ENCODE assay signal across 24 cellular contexts in genomic region chrX:10465254-10465653, GRCh38.
DNase-seq lines count a peak whose midpoint lies in the region; ATAC-seq, FAIRE-seq and TF ChIP-seq lines count a peak whose summit lies in the region.
"Had no signal": no experiment of that assay in that cellular context is flagged by ENCODE, and none has a peak within 500 bp of the region (broad histone marks: within the 10 kb centered on the region; RNA-seq: fewer than 3 reads in every experiment).

No MANE protein-coding gene starts in this region.

- no peak for TF ChIP-seq RAD21 in neural cell (conservative IDR thresholded peaks at IDR 0.05)

- FAIRE-seq in astrocyte (lab: Jason Lieb, UNC) = peak; percentile 37
- FAIRE-seq: D721Med, GM12878, GM12892, GM18507 had no signal

- H3K9me2 ChIP-seq in neural cell (ENCODE audit: insufficient read depth, low read length) = no peaks in the 10 kb centered on the region

- H3K4me2 ChIP-seq in astrocyte (ENCODE audit: low read length) = no peak overlapping the region
- no peak overlapping the region for H3K4me2 ChIP-seq in neural cell (ENCODE audit: low read length)
- H3K4me2 ChIP-seq: A549; BLaER1 treated with 17β-estradiol and CSF1 and Interleukin-3, amounts not matched to agents 10 nM and 100 nM had no signal

- H3K36me3 ChIP-seq in cardiac muscle cell = peaks cover 8% of the 10 kb centered on the region
- peaks cover 0 to 33% (median 0%) of the 10 kb centered on the region in 9 donors for H3K36me3 ChIP-seq in heart left ventricle
- peaks cover 10% of the 10 kb centered on the region for H3K36me3 ChIP-seq in astrocyte (ENCODE audit: insufficient read depth, low read length)
- no peaks in the 10 kb centered on the region for H3K36me3 ChIP-seq in neural cell (ENCODE audit: insufficient read depth, low read length)
- H3K36me3 ChIP-seq: BLaER1 treated with 17β-estradiol and CSF1 and Interleukin-3, amounts not matched to agents 10 nM and 100 nM had no signal

- no peaks in the 10 kb centered on the region for H3K79me2 ChIP-seq in astrocyte (ENCODE audit: insufficient read depth, low read length)
- H3K79me2 ChIP-seq in neural cell (replicated peaks; ENCODE audit: insufficient read depth, low read length) = no peaks in the 10 kb centered on the region

- no peak overlapping the region for H3K27ac Mint-ChIP-seq in astrocyte (ENCODE audit: unreplicated experiment)
- H3K27ac Mint-ChIP-seq: B cell; CD4-positive, alpha-beta T cell; CD8-positive, alpha-beta T cell had no signal

- H3K9me3 Mint-ChIP-seq in astrocyte (ENCODE audit: unreplicated experiment) = no peaks in the 10 kb centered on the region
- H3K9me3 Mint-ChIP-seq: CD4-positive, alpha-beta T cell; CD8-positive, alpha-beta T cell had no signal

- H3K4me1 ChIP-seq in cardiac muscle cell (ENCODE audit: low read depth) = no peaks in the 10 kb centered on the region
- no peaks in the 10 kb centered on the region for H3K4me1 ChIP-seq in heart left ventricle
- peaks cover 5% of the 10 kb centered on the region for H3K4me1 ChIP-seq in astrocyte (ENCODE audit: insufficient read depth, low read length)
- H3K4me1 ChIP-seq: Caco-2 had no signal

- no peak for TF ChIP-seq CTCF in cardiac muscle cell (IDR thresholded peaks at IDR 0.05; ENCODE audit: low read depth, low read length)
- no peak for TF ChIP-seq CTCF in heart left ventricle (IDR thresholded peaks at IDR 0.05)
- no peak for TF ChIP-seq CTCF in astrocyte (IDR thresholded peaks at IDR 0.05; ENCODE audit: insufficient read depth, low read depth, low read length)
- no peak for TF ChIP-seq CTCF in neural cell (IDR thresholded peaks at IDR 0.05; ENCODE audit: poor library complexity, severe bottlenecking)

- ATAC-seq in heart left ventricle = no peak
- no peak for ATAC-seq in esophagus mucosa
- ATAC-seq: A549; CD8-positive, alpha-beta T cell; GM12878 had no signal

- WGBS in heart left ventricle, 4 donors = 85 to 99% (median 95%) methylated on average over 2 of the region's 2 CpGs

- H3K9ac ChIP-seq in astrocyte (ENCODE audit: low read length) = no peak overlapping the region
- H3K9ac ChIP-seq in neural cell (ENCODE audit: low read length) = no peak overlapping the region
- H3K9ac ChIP-seq: BLaER1 treated with 17β-estradiol and CSF1 and Interleukin-3, amounts not matched to agents 10 nM and 100 nM had no signal

- peaks cover 5% of the 10 kb centered on the region for H3K4me1 Mint-ChIP-seq in astrocyte (ENCODE audit: low read depth, unreplicated experiment)

- TF ChIP-seq POLR2A in heart left ventricle (IDR thresholded peaks at IDR 0.05) = no peak

- H4K20me1 ChIP-seq in astrocyte (ENCODE audit: insufficient read depth, low read length) = no peaks in the 10 kb centered on the region
- H4K20me1 ChIP-seq in neural cell (ENCODE audit: insufficient read depth) = no peaks in the 10 kb centered on the region
- H4K20me1 ChIP-seq: BLaER1 treated with 17β-estradiol and CSF1 and Interleukin-3, amounts not matched to agents 10 nM and 100 nM had no signal

- peaks cover 4% of the 10 kb centered on the region for H3K36me3 Mint-ChIP-seq in astrocyte (ENCODE audit: low read depth, unreplicated experiment)
- H3K36me3 Mint-ChIP-seq: CD8-positive, alpha-beta T cell had no signal

- H3K9me3 ChIP-seq in cardiac muscle cell (ENCODE audit: low read depth) (no peaks in the 10 kb centered on the region), heart left ventricle (no peaks in the 10 kb centered on the region), astrocyte (ENCODE audit: insufficient read depth, low read depth, low read length) (no peaks in the 10 kb centered on the region), neural cell (ENCODE audit: low read length) (no peaks in the 10 kb centered on the region)
- H3K9me3 ChIP-seq: A549, Caco-2 had no signal

- no peak overlapping the region for H2AFZ ChIP-seq in astrocyte (ENCODE audit: low read depth, low read length)
- no peak overlapping the region for H2AFZ ChIP-seq in neural cell (ENCODE audit: low read depth, low read length)

- no peak overlapping the region for H3K4me3 ChIP-seq in cardiac muscle cell
- H3K4me3 ChIP-seq in heart left ventricle = no peak overlapping the region
- no peak overlapping the region for H3K4me3 ChIP-seq in astrocyte (ENCODE audit: insufficient read depth, low read depth, low read length)
- no peak overlapping the region for H3K4me3 ChIP-seq in neural cell (ENCODE audit: low read length)
- H3K4me3 ChIP-seq: A549; BLaER1 treated with 17β-estradiol and CSF1 and Interleukin-3, amounts not matched to agents 10 nM and 100 nM; GM12878 had no signal

- DNase-seq in cardiac muscle cell (ENCODE audit: low read depth in 1 of 2, low spot score in 1 of 2) (no peak), heart left ventricle (no peak), astrocyte (ENCODE audit: low read depth) (no peak), NOMO-1 treated with DMSO at 0.1 percent for 48 hours (lab: John Stamatoyannopoulos, UW; ENCODE audit: unreplicated experiment) (no peak), DMS79 (lab: John Stamatoyannopoulos, UW) (no peak)
- DNase-seq: AML-193; Caco-2; Calu3; CD4-positive, alpha-beta T cell; CD8-positive, alpha-beta T cell; DND-41; EL; GDM1 had no signal

- TF ChIP-seq EP300 in neural cell (conservative IDR thresholded peaks at IDR 0.05; ENCODE audit: poor library complexity, severe bottlenecking) = no peak

- H3K27me3 ChIP-seq in cardiac muscle cell = no peaks in the 10 kb centered on the region
- H3K27me3 ChIP-seq in heart left ventricle = no peaks in the 10 kb centered on the region
- H3K27me3 ChIP-seq in astrocyte (ENCODE audit: insufficient read depth, low read length) = no peaks in the 10 kb centered on the region
- H3K27me3 ChIP-seq in neural cell (ENCODE audit: insufficient read depth, low read depth, low read length) = no peaks in the 10 kb centered on the region

- intact Hi-C loops in heart left ventricle (cut with DNase I) = no loop called here

- no peak overlapping the region for H3K4me3 Mint-ChIP-seq in astrocyte (ENCODE audit: unreplicated experiment)
- H3K4me3 Mint-ChIP-seq: B cell; CD4-positive, alpha-beta T cell; CD8-positive, alpha-beta T cell had no signal

- no peaks in the 10 kb centered on the region for H3F3A ChIP-seq in neural cell (ENCODE audit: insufficient read depth, low read length, poor library complexity, severe bottlenecking)

- H3K27me3 Mint-ChIP-seq in astrocyte (ENCODE audit: low read depth, unreplicated experiment) = no peaks in the 10 kb centered on the region
- H3K27me3 Mint-ChIP-seq: B cell; CD4-positive, alpha-beta T cell had no signal

- peak overlapping the region; percentile 2 for H3K27ac ChIP-seq in cardiac muscle cell
- H3K27ac ChIP-seq in heart left ventricle = no peak overlapping the region
- H3K27ac ChIP-seq in astrocyte (ENCODE audit: low read depth, low read length) = no peak overlapping the region
- H3K27ac ChIP-seq in neural cell (ENCODE audit: low read length) = peak overlapping the region; percentile 85
- H3K27ac ChIP-seq: 22Rv1; A549; BLaER1 treated with 17β-estradiol and CSF1 and Interleukin-3, amounts not matched to agents 10 nM and 100 nM; C4-2B had no signal

TF ChIP-seq in neural cell, 6 proteins besides CTCF, POLR2A, EP300 and RAD21:
- TF ChIP-seq EZH2 (IDR thresholded peaks at IDR 0.05; ENCODE audit: borderline replicate concordance, insufficient read depth, low read length, poor library complexity, severe bottlenecking) (no peak), TAF1 (IDR thresholded peaks at IDR 0.05; ENCODE audit: low read depth) (no peak), MXI1 (conservative IDR thresholded peaks at IDR 0.05; ENCODE audit: poor library complexity, severe bottlenecking) (no peak), REST (IDR thresholded peaks at IDR 0.05; ENCODE audit: borderline replicate concordance) (no peak), POLR2AphosphoS5 (IDR thresholded peaks at IDR 0.05) (no peak), SMC3 (conservative IDR thresholded peaks at IDR 0.05; ENCODE audit: poor library complexity) (no peak)

Comparison
In these comparisons a context has a peak if more than half of its experiments do, and no peak if none do; other contexts are left out.
1. H3K27ac ChIP-seq: peak in cardiac muscle cell (single experiment) and neural cell (single experiment); none in heart left ventricle (0 of 12) and astrocyte (single experiment).